ENCODE assay signal across 8 cellular contexts in the genomic region with DNA sequence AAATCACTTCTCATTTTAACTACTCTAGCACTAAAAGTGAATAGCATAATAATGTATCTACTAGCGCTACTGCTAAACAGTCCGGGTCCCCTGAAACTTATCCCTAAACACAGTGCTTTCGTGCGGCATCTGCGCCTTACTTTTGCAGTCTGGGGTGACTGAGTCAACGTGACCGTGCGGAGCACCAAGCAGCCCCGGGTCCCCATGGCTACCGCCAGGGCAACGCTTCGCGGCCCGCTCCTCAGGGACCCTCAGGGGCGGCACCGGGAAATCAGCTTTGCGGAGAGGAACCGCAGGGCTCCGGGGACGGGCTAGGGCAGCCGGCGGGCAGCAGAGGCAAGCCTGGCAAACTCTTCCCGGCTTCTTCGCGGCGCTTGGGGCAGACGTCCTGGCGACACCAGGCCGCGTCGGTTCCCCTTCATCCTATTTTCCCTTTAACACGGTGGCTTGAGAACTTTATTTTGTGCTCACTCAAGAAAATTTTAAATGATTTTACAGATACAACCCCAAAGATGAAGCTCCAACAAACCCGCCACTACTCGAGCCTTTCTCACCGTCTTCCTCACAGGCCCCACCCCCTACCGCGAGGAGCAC. TPM values are rescaled to one million over a fixed set of nuclear protein-coding genes. Genes with fewer than 3 reads are reported as not detected.
A peak's percentile ranks its signal among the peaks of the same experiment; 100 is the strongest.
DNase-seq lines count a peak whose midpoint lies in the region; ATAC-seq and TF ChIP-seq lines count a peak whose summit lies in the region.

No MANE protein-coding gene starts in this region.

- WGBS in mesendoderm (ENCODE audit: extremely low coverage, insufficient coverage, low lambda C conversion rate): no CpG with 5 or more reads among the region's 37 CpGs

- peak overlapping the region; percentile 45 for H3K4me3 ChIP-seq in mesendoderm (ENCODE audit: low read length)

- no peak overlapping the region for H4K8ac ChIP-seq in mesendoderm (ENCODE audit: low read depth, low read length)

- peak; percentile 11 for ATAC-seq in HG02798 (IDR thresholded peaks at IDR 0.05; ENCODE audit: poor library complexity, unreplicated experiment)
- no peak for ATAC-seq in activated CD8-positive, alpha-beta T cell treated with anti-CD3 and anti-CD28 coated beads for 36 hours

- intact Hi-C loops in activated CD8-positive, alpha-beta T cell treated with anti-CD3 and anti-CD28 coated beads for 36 hours (cut with micrococcal nuclease): no loop called here

- H2BK15ac ChIP-seq in mesendoderm (replicated peaks; ENCODE audit: low read depth): no peak overlapping the region

- H3K9ac ChIP-seq in mesendoderm (ENCODE audit: low read length): peak overlapping the region; percentile 83

- H2BK5ac ChIP-seq in mesendoderm (ENCODE audit: low read length): peak overlapping the region; percentile 7

- peak overlapping the region; percentile 38 for H3K4ac ChIP-seq in mesendoderm (ENCODE audit: low read depth, low read length)

- no peaks in the 10 kb centered on the region for H3K79me1 ChIP-seq in mesendoderm (ENCODE audit: low read length)

- H3K9me3 Mint-ChIP-seq in activated CD8-positive, alpha-beta T cell treated with anti-CD3 and anti-CD28 coated beads for 36 hours: no peaks in the 10 kb centered on the region

- POLR2A ChIA-PET in activated CD8-positive, alpha-beta T cell treated with anti-CD3 and anti-CD28 coated beads for 36 hours (lab: Charles Lee): interaction anchor here (1.0 to 2.4 kb wide), 4 partner anchors 11 to 122 kb away, joined by 3 to 9 read pairs (median 4); a partner anchor contains a TSS

- H3K27ac Mint-ChIP-seq in activated CD8-positive, alpha-beta T cell treated with anti-CD3 and anti-CD28 coated beads for 36 hours: peak overlapping the region; percentile 95

- no peak overlapping the region for H4K5ac ChIP-seq in mesendoderm (ENCODE audit: low read length)

- no peaks in the 10 kb centered on the region for H3K27me3 ChIP-seq in mesendoderm (ENCODE audit: insufficient read depth, low read length, poor library complexity)

- H3K23ac ChIP-seq in mesendoderm (ENCODE audit: low read length): no peak overlapping the region

- peak overlapping the region; percentile 100 for H3K56ac ChIP-seq in mesendoderm (ENCODE audit: low read length)

- H3K4me1 Mint-ChIP-seq in activated CD8-positive, alpha-beta T cell treated with anti-CD3 and anti-CD28 coated beads for 36 hours (ENCODE audit: low read depth): peaks cover 10% of the 10 kb centered on the region

- peak overlapping the region; percentile 100 for H3K27ac ChIP-seq in mesendoderm (ENCODE audit: low read depth, low read length)

- H2AK5ac ChIP-seq in mesendoderm (ENCODE audit: low read length): no peak overlapping the region

- no peak overlapping the region for H2BK120ac ChIP-seq in mesendoderm (ENCODE audit: low read depth, low read length)

- H3K4me1 ChIP-seq in mesendoderm (ENCODE audit: control insufficient read depth, low read depth, low read length): no peaks in the 10 kb centered on the region

- CTCF ChIA-PET in activated CD8-positive, alpha-beta T cell treated with anti-CD3 and anti-CD28 coated beads for 36 hours (lab: Charles Lee): interaction anchor here (0.8 to 1.6 kb wide), 9 partner anchors 9 to 195 kb away, joined by 3 to 12 read pairs (median 5); a partner anchor contains a TSS

- peak overlapping the region; percentile 54 for H3K18ac ChIP-seq in mesendoderm (ENCODE audit: low read length)

- peaks cover 5% of the 10 kb centered on the region for H3K36me3 Mint-ChIP-seq in activated CD8-positive, alpha-beta T cell treated with anti-CD3 and anti-CD28 coated beads for 36 hours (ENCODE audit: low read depth)

- peaks cover 31% of the 10 kb centered on the region for H3K79me2 ChIP-seq in mesendoderm (ENCODE audit: control insufficient read depth, insufficient read depth, low read length)

- no peaks in the 10 kb centered on the region for H3K36me3 ChIP-seq in mesendoderm (ENCODE audit: control insufficient read depth, insufficient read depth, low read length)

- DNase-seq in NCI-H1417 (lab: John Stamatoyannopoulos, UW): peak; percentile 44 to 96 (median 95)
- DNase-seq in NCI-H1417 treated with DMSO at 0.1 percent for 48 hours (lab: John Stamatoyannopoulos, UW): no peak
- peak; percentile 50 for DNase-seq in NCI-H2196 treated with DMSO at 0.1 percent for 48 hours (lab: John Stamatoyannopoulos, UW; ENCODE audit: unreplicated experiment)
- peak; percentile 62 for DNase-seq in activated CD8-positive, alpha-beta T cell treated with anti-CD3 and anti-CD28 coated beads for 36 hours
- DNase-seq in effector CD4-positive, alpha-beta T cell: peak; percentile 33
- DNase-seq in mesendoderm: peak; percentile 77
- DNase-seq in stimulated activated CD8-positive, alpha-beta memory T cell treated with anti-CD3 and anti-CD28 coated beads, Interleukin-2, amount 100 ng/mL, for 48 hours (ENCODE audit: low read depth in 2 of 2): peak; percentile 13 to 42

- H3K27me3 Mint-ChIP-seq in activated CD8-positive, alpha-beta T cell treated with anti-CD3 and anti-CD28 coated beads for 36 hours: peaks cover 12% of the 10 kb centered on the region

- peak overlapping the region; percentile 89 for H3K4me3 Mint-ChIP-seq in activated CD8-positive, alpha-beta T cell treated with anti-CD3 and anti-CD28 coated beads for 36 hours

- no peak for TF ChIP-seq CTCF in activated CD8-positive, alpha-beta T cell treated with anti-CD3 and anti-CD28 coated beads for 36 hours (IDR thresholded peaks at IDR 0.05)

- H3K4me2 ChIP-seq in mesendoderm (ENCODE audit: low read length): peak overlapping the region; percentile 63

RNA-seq across cellular contexts. Expression of a gene that starts 0.8 kb away (rescaled TPM):
- 10 to 100 TPM; 18.0 to 19.4 TPM for total RNA-seq in activated CD8-positive, alpha-beta T cell treated with anti-CD3 and anti-CD28 coated beads for 36 hours
- polyA plus RNA-seq in mesendoderm (2013, experiment 1 of 2): 32.7 TPM
- 34.3 TPM for polyA plus RNA-seq in mesendoderm (2013, experiment 2 of 2)
